Comparison of ENCODE assay signal across 8 cellular contexts in genomic region chr10:90862908-90863514, GRCh38.
DNase-seq lines count a peak whose midpoint lies in the region; ATAC-seq, FAIRE-seq and TF ChIP-seq lines count a peak whose summit lies in the region.

No MANE protein-coding gene starts in this region.

- TF ChIP-seq CTCF in AG09319 (IDR thresholded peaks at IDR 0.05; ENCODE audit: low read depth, low read length): peak; percentile 82

- DNase-seq in AG09319 (ENCODE audit: extremely low read depth, low read depth) (no peak), H54 (ENCODE audit: insufficient read length, low spot score) (no peak), adipocyte (ENCODE audit: low read depth) (peak; percentile 71), left kidney (ENCODE audit: low read depth, low spot score) (peak; percentile 29), amygdala (lab: John Stamatoyannopoulos, UW) (no peak)

- no peak overlapping the region for H3K4me3 ChIP-seq in adipocyte (ENCODE audit: low read length)

- TF ChIP-seq POLR2A in H54 (IDR thresholded peaks at IDR 0.05; ENCODE audit: low read depth, low read length): no peak

- no peaks in the 10 kb centered on the region for H3K9me3 ChIP-seq in adipocyte (ENCODE audit: control insufficient read depth, low read length)

- ATAC-seq in HG03521 (IDR thresholded peaks at IDR 0.05; ENCODE audit: unreplicated experiment) (no peak), GM21619 (IDR thresholded peaks at IDR 0.05; ENCODE audit: unreplicated experiment) (no peak), HG03442 (IDR thresholded peaks at IDR 0.05; ENCODE audit: unreplicated experiment) (no peak)

- H3K4me1 ChIP-seq in adipocyte (ENCODE audit: control insufficient read depth, insufficient read depth, low read length): no peaks in the 10 kb centered on the region

- no peaks in the 10 kb centered on the region for H3K36me3 ChIP-seq in adipocyte (ENCODE audit: control insufficient read depth, insufficient read depth, low read length, severe bottlenecking)

- H3K27me3 ChIP-seq in adipocyte (replicated peaks; ENCODE audit: control insufficient read depth, insufficient read depth, low read length): peaks cover 23% of the 10 kb centered on the region

- no peak overlapping the region for H3K9ac ChIP-seq in adipocyte (ENCODE audit: low read length)

- peak; percentile 91 for FAIRE-seq in H54 (lab: Jason Lieb, UNC)

Comparison
In these comparisons a context has a peak if more than half of its experiments do, and no peak if none do; other contexts are left out.
1. DNase-seq: peak in adipocyte (single experiment) and left kidney (single experiment); none in AG09319 (single experiment), H54 (single experiment) and amygdala (0 of 56).